Comparison of ENCODE assay signal across 8 cellular contexts in genomic region chr15:89334510-89335288, GRCh38. TPM values are rescaled to one million over a fixed set of nuclear protein-coding genes. Genes with fewer than 3 reads are reported as not detected.
A peak's percentile ranks its signal among the peaks of the same experiment; 100 is the strongest.
DNase-seq lines count a peak whose midpoint lies in the region; ATAC-seq, FAIRE-seq and TF ChIP-seq lines count a peak whose summit lies in the region.

TSS of gene POLG (minus strand) at chr15:89334824. CDS start at chr15:89333754, 1,070 bp downstream.

- H3K4me2 ChIP-seq in OCI-LY3 (ENCODE audit: low read length), result peak within 1 kb of the TSS; percentile 97

- H4K20me1 ChIP-seq in OCI-LY3 (ENCODE audit: insufficient read depth, low read length), result peaks cover 25% of the 10 kb centered on the region

- H3K79me2 ChIP-seq in OCI-LY3 (ENCODE audit: low read length), result peaks cover 48% of the 10 kb centered on the region

- peaks cover 4% of the 10 kb centered on the region; the same call in 1 of the 2 replicates for H3K27me3 ChIP-seq in OCI-LY3 (ENCODE audit: low read depth, low read length)

- peaks cover 34% of the 10 kb centered on the region for H3K36me3 ChIP-seq in OCI-LY3 (replicated peaks; ENCODE audit: low read depth, low read length)
- peaks cover 35% of the 10 kb centered on the region for H3K36me3 ChIP-seq in mesodermal cell (ENCODE audit: control insufficient read depth, insufficient read depth, low read length)

- peak within 1 kb of the TSS; percentile 94 for H2AFZ ChIP-seq in OCI-LY3 (ENCODE audit: low read depth, low read length)

- H3K9ac ChIP-seq in OCI-LY3 (ENCODE audit: low read length), result peak within 1 kb of the TSS; percentile 82

- H3K4me1 ChIP-seq in OCI-LY3 (ENCODE audit: low read length) (peaks cover 22% of the 10 kb centered on the region), mesodermal cell (ENCODE audit: control insufficient read depth, insufficient read depth, low read length, poor library complexity, severe bottlenecking) (peaks cover 24% of the 10 kb centered on the region)

- TF ChIP-seq CTCF in OCI-LY3 (IDR thresholded peaks at IDR 0.05; ENCODE audit: low read depth, low read length), result no peak

- ATAC-seq in GM21515 (IDR thresholded peaks at IDR 0.05; ENCODE audit: unreplicated experiment), result peak; percentile 92

- DNase-seq in D341Med (ENCODE audit: low spot score) (peak; percentile 96), HuH-7 (ENCODE audit: low spot score) (peak; percentile 99)
- DNase-seq in activated CD8-positive, alpha-beta memory T cell treated with anti-CD3 and anti-CD28 coated beads, Interleukin-2, amount 50 U/mL, for 48 hours, result peak; percentile 100
- DNase-seq in stimulated activated CD8-positive, alpha-beta memory T cell treated with anti-CD3 and anti-CD28 coated beads, Interleukin-15, amount 100 ng/mL, for 4 hours (ENCODE audit: low read depth in 2 of 2), result peak; percentile 98

- H3K9me3 ChIP-seq in OCI-LY3 (ENCODE audit: insufficient read depth, low read length) (no peaks in the 10 kb centered on the region), mesodermal cell (ENCODE audit: control insufficient read depth, low read length) (no peaks in the 10 kb centered on the region)

- FAIRE-seq in endometrium (lab: Jason Lieb, UNC), result peak; percentile 91

- H3K4me3 ChIP-seq in OCI-LY3 (ENCODE audit: low read length) (peak within 1 kb of the TSS; percentile 84), mesodermal cell (ENCODE audit: extremely low read depth, insufficient read depth, low read length, poor library complexity, severe bottlenecking) (peak within 1 kb of the TSS; percentile 78)

- 0 to 1% methylated on average over 62 to 76 of the region's 84 CpGs for WGBS in mesodermal cell (ENCODE audit: insufficient coverage in 2 of 2), 2 experiments

- H3K27ac ChIP-seq in OCI-LY3 (ENCODE audit: low read length) (peak within 1 kb of the TSS; percentile 65), mesodermal cell (ENCODE audit: low read depth, low read length, severe bottlenecking) (peak within 1 kb of the TSS; percentile 84)

RNA-seq across cellular contexts. Expression of gene POLG, which starts in this region (rescaled TPM):
- polyA plus RNA-seq in mesodermal cell (2013, experiment 1 of 2), result 49.3 TPM
- polyA plus RNA-seq in mesodermal cell (2013, experiment 2 of 2), result 40.9 TPM

Comparison
In these comparisons a context has a peak if more than half of its experiments do, and no peak if none do; other contexts are left out.
1. Peak in every context shown above with its lines: DNase-seq, ATAC-seq, H3K4me3 ChIP-seq and H3K27ac ChIP-seq.